In the genomic region with DNA sequence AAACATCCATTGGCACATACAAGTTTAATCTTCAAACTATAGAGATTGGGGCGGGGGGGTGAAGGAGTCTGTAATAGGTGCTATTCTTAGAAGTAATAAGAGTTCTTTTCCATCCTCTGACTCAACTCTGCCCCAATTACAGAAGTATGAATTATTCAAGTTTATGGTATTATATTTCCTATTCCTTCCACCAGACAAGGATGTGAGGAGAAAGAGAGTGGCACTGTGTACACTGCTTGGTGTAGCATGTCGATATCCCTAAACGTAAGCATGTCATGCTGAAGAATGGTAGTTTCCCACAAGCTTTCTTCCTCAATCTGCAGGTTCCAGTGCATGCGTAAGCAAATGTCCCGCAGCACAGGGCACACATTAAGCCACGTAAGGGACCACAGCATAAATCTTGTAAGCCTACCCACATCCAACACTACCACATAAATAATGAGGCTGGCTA, we compare ENCODE assay signal across 10 cellular contexts. TPM values are rescaled to one million over a fixed set of nuclear protein-coding genes. Genes with fewer than 3 reads are reported as not detected.
DNase-seq lines count a peak whose midpoint lies in the region; ATAC-seq and TF ChIP-seq lines count a peak whose summit lies in the region.
"Had no signal": no experiment of that assay in that cellular context is flagged by ENCODE, and none has a peak within 500 bp of the region (broad histone marks: within the 10 kb centered on the region; RNA-seq: fewer than 3 reads in every experiment).

No MANE protein-coding gene starts in this region.

- ATAC-seq in HG03159 (IDR thresholded peaks at IDR 0.05; ENCODE audit: unreplicated experiment) (no peak), HG03457 (IDR thresholded peaks at IDR 0.05; ENCODE audit: unreplicated experiment) (no peak)

- H3K9me3 ChIP-seq in BLaER1 = no peaks in the 10 kb centered on the region
- H3K9me3 ChIP-seq in Karpas-422 (ENCODE audit: low read length) = no peaks in the 10 kb centered on the region
- no peaks in the 10 kb centered on the region for H3K9me3 ChIP-seq in neural cell (ENCODE audit: low read length)

- no peak for TF ChIP-seq EP300 in neural cell (conservative IDR thresholded peaks at IDR 0.05; ENCODE audit: poor library complexity, severe bottlenecking)

- H3K4me1 ChIP-seq in BLaER1 = peaks cover 72% of the 10 kb centered on the region
- H3K4me1 ChIP-seq in Karpas-422 (ENCODE audit: low read length) = peaks cover 56% of the 10 kb centered on the region

- TF ChIP-seq CTCF in coronary artery (IDR thresholded peaks at IDR 0.05) (no peak), neural cell (IDR thresholded peaks at IDR 0.05; ENCODE audit: poor library complexity, severe bottlenecking) (no peak)

- no peaks in the 10 kb centered on the region for H3K9me2 ChIP-seq in Karpas-422 (replicated peaks; ENCODE audit: insufficient read depth, low read length)
- no peaks in the 10 kb centered on the region for H3K9me2 ChIP-seq in neural cell (ENCODE audit: insufficient read depth, low read length)

- H3K36me3 ChIP-seq in BLaER1 (peaks cover 26% of the 10 kb centered on the region), Karpas-422 (ENCODE audit: insufficient read depth, low read length) (peaks cover 11% of the 10 kb centered on the region; the same call in 1 of the 2 replicates), neural cell (ENCODE audit: insufficient read depth, low read length) (no peaks in the 10 kb centered on the region)

- H3K27ac ChIP-seq in BLaER1 = no peak overlapping the region
- H3K27ac ChIP-seq in Karpas-422 (ENCODE audit: low read length) = peak overlapping the region; percentile 39
- peak overlapping the region; percentile 60 to 71 for H3K27ac ChIP-seq in coronary artery
- no peak overlapping the region for H3K27ac ChIP-seq in neural cell (ENCODE audit: low read length)

- peak; percentile 57 for DNase-seq in Karpas-422
- no peak for DNase-seq in coronary artery (ENCODE audit: low spot score)
- no peak for DNase-seq in occipital lobe (lab: John Stamatoyannopoulos, UW)
- no peak for DNase-seq in activated CD8-positive, alpha-beta memory T cell treated with anti-CD3 and anti-CD28 coated beads, Interleukin-2, amount 50 U/mL, for 4 hours
- DNase-seq: NCI-H1092 treated with DMSO at 0.1 percent for 48 hours, nucleus accumbens had no signal

- H3K27me3 ChIP-seq in BLaER1 (no peaks in the 10 kb centered on the region), Karpas-422 (ENCODE audit: low read length) (no peaks in the 10 kb centered on the region), neural cell (ENCODE audit: insufficient read depth, low read depth, low read length) (no peaks in the 10 kb centered on the region)

- H3K4me3 ChIP-seq in BLaER1 (no peak overlapping the region), Karpas-422 (ENCODE audit: low read length) (peak overlapping the region; percentile 2; the same call in 1 of the 2 replicates), coronary artery (peak overlapping the region; percentile 35), neural cell (ENCODE audit: low read length) (peak overlapping the region; percentile 16)

- TF ChIP-seq RAD21 in neural cell (conservative IDR thresholded peaks at IDR 0.05) = no peak

- peaks cover 97% of the 10 kb centered on the region for H3K79me2 ChIP-seq in Karpas-422 (ENCODE audit: low read length)
- H3K79me2 ChIP-seq in neural cell (replicated peaks; ENCODE audit: insufficient read depth, low read length) = peaks cover 84% of the 10 kb centered on the region

- H4K20me1 ChIP-seq in BLaER1 (peaks cover 100% of the 10 kb centered on the region), Karpas-422 (ENCODE audit: insufficient read depth, low read depth, low read length) (peaks cover 84% of the 10 kb centered on the region), neural cell (ENCODE audit: insufficient read depth) (peaks cover 58% of the 10 kb centered on the region)

- H3K9ac ChIP-seq in BLaER1 (0 out of 2 replicates have a peak overlapping the region, but pooled peaks have one; percentile 1), Karpas-422 (ENCODE audit: low read length) (0 out of 2 replicates have a peak overlapping the region, but pooled peaks have one; percentile 27), neural cell (ENCODE audit: low read length) (no peak overlapping the region)

- no peak overlapping the region for H2AFZ ChIP-seq in Karpas-422 (ENCODE audit: low read length)
- no peak overlapping the region for H2AFZ ChIP-seq in neural cell (ENCODE audit: low read depth, low read length)

- H3F3A ChIP-seq in neural cell (ENCODE audit: insufficient read depth, low read length, poor library complexity, severe bottlenecking) = no peaks in the 10 kb centered on the region

- H3K4me2 ChIP-seq in BLaER1 (peak overlapping the region; percentile 76), Karpas-422 (ENCODE audit: low read depth, low read length, poor library complexity, severe bottlenecking) (peak overlapping the region; percentile 52), neural cell (ENCODE audit: low read length) (no peak overlapping the region)

TF ChIP-seq in neural cell, 6 proteins besides CTCF, POLR2A, EP300 and RAD21:
- no peak for TF ChIP-seq EZH2 (IDR thresholded peaks at IDR 0.05; ENCODE audit: borderline replicate concordance, insufficient read depth, low read length, poor library complexity, severe bottlenecking)
- TF ChIP-seq MXI1 (conservative IDR thresholded peaks at IDR 0.05; ENCODE audit: poor library complexity, severe bottlenecking) = no peak
- TF ChIP-seq, protein P1, sequence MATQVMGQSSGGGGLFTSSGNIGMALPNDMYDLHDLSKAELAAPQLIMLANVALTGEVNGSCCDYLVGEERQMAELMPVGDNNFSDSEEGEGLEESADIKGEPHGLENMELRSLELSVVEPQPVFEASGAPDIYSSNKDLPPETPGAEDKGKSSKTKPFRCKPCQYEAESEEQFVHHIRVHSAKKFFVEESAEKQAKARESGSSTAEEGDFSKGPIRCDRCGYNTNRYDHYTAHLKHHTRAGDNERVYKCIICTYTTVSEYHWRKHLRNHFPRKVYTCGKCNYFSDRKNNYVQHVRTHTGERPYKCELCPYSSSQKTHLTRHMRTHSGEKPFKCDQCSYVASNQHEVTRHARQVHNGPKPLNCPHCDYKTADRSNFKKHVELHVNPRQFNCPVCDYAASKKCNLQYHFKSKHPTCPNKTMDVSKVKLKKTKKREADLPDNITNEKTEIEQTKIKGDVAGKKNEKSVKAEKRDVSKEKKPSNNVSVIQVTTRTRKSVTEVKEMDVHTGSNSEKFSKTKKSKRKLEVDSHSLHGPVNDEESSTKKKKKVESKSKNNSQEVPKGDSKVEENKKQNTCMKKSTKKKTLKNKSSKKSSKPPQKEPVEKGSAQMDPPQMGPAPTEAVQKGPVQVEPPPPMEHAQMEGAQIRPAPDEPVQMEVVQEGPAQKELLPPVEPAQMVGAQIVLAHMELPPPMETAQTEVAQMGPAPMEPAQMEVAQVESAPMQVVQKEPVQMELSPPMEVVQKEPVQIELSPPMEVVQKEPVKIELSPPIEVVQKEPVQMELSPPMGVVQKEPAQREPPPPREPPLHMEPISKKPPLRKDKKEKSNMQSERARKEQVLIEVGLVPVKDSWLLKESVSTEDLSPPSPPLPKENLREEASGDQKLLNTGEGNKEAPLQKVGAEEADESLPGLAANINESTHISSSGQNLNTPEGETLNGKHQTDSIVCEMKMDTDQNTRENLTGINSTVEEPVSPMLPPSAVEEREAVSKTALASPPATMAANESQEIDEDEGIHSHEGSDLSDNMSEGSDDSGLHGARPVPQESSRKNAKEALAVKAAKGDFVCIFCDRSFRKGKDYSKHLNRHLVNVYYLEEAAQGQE (IDR thresholded peaks at IDR 0.05; ENCODE audit: borderline replicate concordance) = no peak
- no peak for TF ChIP-seq SMC3 (conservative IDR thresholded peaks at IDR 0.05; ENCODE audit: poor library complexity)

RNA-seq across cellular contexts. Expression of a gene that starts 14.1 kb away (rescaled TPM):
- 41.4 and 58.6 TPM in 2 replicates for total RNA-seq in Karpas-422 (2014; rRNA removed; shearing (Covaris generic); ENCODE audit: low replicate concordance)
- 3.6 and 5.8 TPM in 2 replicates for polyA plus RNA-seq in neural cell
- polyA minus RNA-seq in neural cell = 15.3 and 25.1 TPM in 2 replicates
- 9.5 TPM for total RNA-seq in occipital lobe

Comparison
In these comparisons a context has a peak if more than half of its experiments do, and no peak if none do; other contexts are left out.
1. H3K27ac ChIP-seq: peak in Karpas-422 (single experiment) and coronary artery (2 of 2); none in BLaER1 (single experiment) and neural cell (single experiment).